Comparison of ENCODE assay signal across 3 cellular contexts in genomic region chr14:95863295-95863694, GRCh38.
TF ChIP-seq lines count a peak whose summit lies in the region.

No MANE protein-coding gene starts in this region.

TF ChIP-seq in HepG2, 621 proteins besides CTCF, POLR2A, EP300 and RAD21:
- TF ChIP-seq MAX (IDR thresholded peaks at IDR 0.05) (no peak), ZFYVE20 (CRISPR knock-in tag; IDR thresholded peaks at IDR 0.05; ENCODE audit: borderline replicate concordance, low read depth) (no peak), ARNTL (CRISPR knock-in tag; IDR thresholded peaks at IDR 0.05) (no peak), CREB1 (IDR thresholded peaks at IDR 0.05) (peak; percentile 94), CREB1 (CRISPR knock-in tag; IDR thresholded peaks at IDR 0.05) (no peak), GABPA (IDR thresholded peaks at IDR 0.05; ENCODE audit: low read depth, low read length) (no peak), GABPA (CRISPR knock-in tag; IDR thresholded peaks at IDR 0.05; ENCODE audit: low read depth) (no peak), ZNF619 (CRISPR knock-in tag; IDR thresholded peaks at IDR 0.05) (no peak), ZNF800 (CRISPR knock-in tag; IDR thresholded peaks at IDR 0.05) (no peak), PLSCR1 (CRISPR knock-in tag; IDR thresholded peaks at IDR 0.05; ENCODE audit: borderline replicate concordance) (no peak), ATF7 (IDR thresholded peaks at IDR 0.05) (peak; percentile 98), ATF7 (CRISPR knock-in tag; IDR thresholded peaks at IDR 0.05) (no peak), ZNF563 (CRISPR knock-in tag; IDR thresholded peaks at IDR 0.05) (no peak), IRF1 (CRISPR knock-in tag; IDR thresholded peaks at IDR 0.05; ENCODE audit: low read depth) (no peak)

TF ChIP-seq in GM12878, 131 proteins besides CTCF, POLR2A, EP300 and RAD21:
- TF ChIP-seq ATF7 (IDR thresholded peaks at IDR 0.05; ENCODE audit: low read depth) (0 out of 2 replicates have a peak, but pooled peaks have one; percentile 21), MAX (IDR thresholded peaks at IDR 0.05; ENCODE audit: low read depth, low read length) (no peak)

TF ChIP-seq in K562, 482 proteins besides CTCF, POLR2A, EP300 and RAD21:
- TF ChIP-seq LEF1 (IDR thresholded peaks at IDR 0.05) (no peak), KLF10 (CRISPR knock-in tag; IDR thresholded peaks at IDR 0.05) (no peak), ATF7 (IDR thresholded peaks at IDR 0.05) (peak; percentile 29; the same call in 1 of the 2 replicates), ATF3 (IDR thresholded peaks at IDR 0.05) (peak; percentile 43; the same call in 1 of the 2 replicates), ATF3 (CRISPR knock-in tag; conservative IDR thresholded peaks at IDR 0.05) (no peak), CBX8 (IDR thresholded peaks at IDR 0.05; ENCODE audit: borderline replicate concordance, extremely low read depth, low read depth, low read length, poor library complexity, severe bottlenecking) (no peak), ZNF785 (CRISPR knock-in tag; IDR thresholded peaks at IDR 0.05) (no peak)
